7 cellular contexts compared by ENCODE assay signal in the genomic region with DNA sequence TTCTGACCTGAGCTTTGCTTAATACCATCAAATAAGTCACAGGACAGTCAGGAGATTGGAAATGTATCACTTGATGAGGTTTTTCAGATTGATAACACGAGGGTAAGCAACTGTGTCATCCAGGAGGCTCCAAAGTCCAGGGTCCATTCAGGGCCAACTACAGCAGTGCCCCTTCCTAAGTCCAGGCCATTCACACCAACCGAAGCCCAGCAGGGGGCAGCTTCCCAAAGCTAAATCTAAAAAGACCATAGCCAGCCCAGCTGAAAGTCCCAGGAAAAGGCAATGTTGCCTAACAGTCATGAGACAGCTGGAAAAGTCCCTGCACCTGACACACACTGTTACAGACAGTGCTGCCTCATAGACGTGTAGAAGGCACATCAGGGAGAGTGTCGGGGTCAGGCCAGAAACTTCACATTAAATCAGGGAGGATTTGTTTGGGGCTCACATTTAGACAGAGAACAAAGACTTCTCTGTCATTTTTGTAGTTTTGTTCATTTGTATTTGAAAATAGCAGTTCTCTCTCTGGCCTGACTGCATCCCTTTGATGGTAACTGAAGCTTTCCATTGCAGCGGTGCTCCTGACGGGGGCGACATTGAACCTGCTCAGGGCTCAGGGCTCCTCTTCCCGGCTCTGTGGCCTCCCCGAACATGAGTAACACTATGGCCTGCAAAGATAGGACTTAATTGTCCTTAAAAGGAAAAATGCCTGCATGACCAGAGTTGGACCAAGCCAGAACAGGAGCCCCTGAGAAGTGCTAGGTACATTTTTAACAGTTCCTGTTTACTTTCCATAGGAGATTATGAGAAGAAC.
A peak's percentile ranks its signal among the peaks of the same experiment; 100 is the strongest.
DNase-seq lines count a peak whose midpoint lies in the region; TF ChIP-seq lines count a peak whose summit lies in the region.

No MANE protein-coding gene starts in this region.

- DNase-seq in HCEC 1CT (peak; percentile 66), NAMALWA (ENCODE audit: low spot score) (peak; percentile 47), esophagus muscularis mucosa (ENCODE audit: extremely low spot score) (no peak), thyroid gland (peak; percentile 37 to 44)
- DNase-seq in activated CD4-positive, alpha-beta T cell treated with anti-CD3 and anti-CD28 coated beads, Interleukin-2, amount 10 ng/mL, durations not matched to agents 24 days and 14 days, result peak; percentile 82

- no peak overlapping the region for H3K4me3 ChIP-seq in GM12875 (ENCODE audit: low read depth, low read length)
- no peak overlapping the region for H3K4me3 ChIP-seq in esophagus muscularis mucosa
- H3K4me3 ChIP-seq in muscle layer of duodenum (ENCODE audit: low read depth in 1 of 2, low read length in 2 of 2), result no peak overlapping the region
- no peak overlapping the region for H3K4me3 ChIP-seq in thyroid gland (replicated peaks in 1 of 3)

- H3K9me3 ChIP-seq in esophagus muscularis mucosa, result no peaks in the 10 kb centered on the region
- H3K9me3 ChIP-seq in muscle layer of duodenum (ENCODE audit: control insufficient read depth in 1 of 2, low read length in 2 of 2), result no peaks in the 10 kb centered on the region
- no peaks in the 10 kb centered on the region for H3K9me3 ChIP-seq in thyroid gland

- 50% methylated on average over 9 of the region's 9 CpGs for WGBS in esophagus muscularis mucosa
- 37 to 48% methylated on average over 9 of the region's 9 CpGs for WGBS in thyroid gland, 2 donors

- TF ChIP-seq CTCF in GM12875 (IDR thresholded peaks at IDR 0.05; ENCODE audit: borderline replicate concordance, insufficient read depth, low read depth, low read length) (peak; percentile 77), esophagus muscularis mucosa (IDR thresholded peaks at IDR 0.05) (peak; percentile 50 to 60 (median 56)), thyroid gland (IDR thresholded peaks at IDR 0.05) (peak in 3 of 6 experiments; percentile 18 to 34 (median 21))

- no peaks in the 10 kb centered on the region for H3K36me3 Mint-ChIP-seq in activated CD4-positive, alpha-beta T cell treated with anti-CD3 and anti-CD28 coated beads, Interleukin-2, amount 10 ng/mL, durations not matched to agents 24 days and 14 days (ENCODE audit: low read depth)

- H3K36me3 ChIP-seq in esophagus muscularis mucosa (no peaks in the 10 kb centered on the region), muscle layer of duodenum (ENCODE audit: control insufficient read depth in 1 of 2, insufficient read depth in 2 of 2, low read length in 2 of 2) (no peaks in the 10 kb centered on the region), thyroid gland (no peaks in the 10 kb centered on the region)

- no peak for TF ChIP-seq EP300 in esophagus muscularis mucosa (IDR thresholded peaks at IDR 0.05)

- intact Hi-C loops in activated CD4-positive, alpha-beta T cell treated with anti-CD3 and anti-CD28 coated beads, Interleukin-2, amount 10 ng/mL, durations not matched to agents 24 days and 14 days (cut with micrococcal nuclease), result loop anchor here (1.0 to 10.0 kb wide), 4 partner anchors 200 to 730 kb away; a partner anchor contains a TSS
- intact Hi-C loops in esophagus muscularis mucosa (cut with DNase I) (loop anchor here (1.0 to 5.0 kb wide), 2 partner anchors 198 to 619 kb away; a partner anchor contains a TSS), thyroid gland (cut with DNase I) (loop anchor here (5.0 kb wide), 1 partner anchor 623 kb away; no protein-coding TSS in a partner anchor)

- no peak overlapping the region for H3K4me3 Mint-ChIP-seq in activated CD4-positive, alpha-beta T cell treated with anti-CD3 and anti-CD28 coated beads, Interleukin-2, amount 10 ng/mL, durations not matched to agents 24 days and 14 days

- peaks cover 4% of the 10 kb centered on the region for H3K27me3 Mint-ChIP-seq in activated CD4-positive, alpha-beta T cell treated with anti-CD3 and anti-CD28 coated beads, Interleukin-2, amount 10 ng/mL, durations not matched to agents 24 days and 14 days

- H3K9me3 Mint-ChIP-seq in activated CD4-positive, alpha-beta T cell treated with anti-CD3 and anti-CD28 coated beads, Interleukin-2, amount 10 ng/mL, durations not matched to agents 24 days and 14 days, result peaks cover 7% of the 10 kb centered on the region

- H3K27me3 ChIP-seq in esophagus muscularis mucosa (no peaks in the 10 kb centered on the region), muscle layer of duodenum (ENCODE audit: low read depth, low read length) (no peaks in the 10 kb centered on the region), thyroid gland (no peaks in the 10 kb centered on the region)

- no peak overlapping the region for H3K27ac Mint-ChIP-seq in activated CD4-positive, alpha-beta T cell treated with anti-CD3 and anti-CD28 coated beads, Interleukin-2, amount 10 ng/mL, durations not matched to agents 24 days and 14 days

- no peak for TF ChIP-seq POLR2A in esophagus muscularis mucosa (IDR thresholded peaks at IDR 0.05; ENCODE audit: low read depth)
- TF ChIP-seq POLR2A in thyroid gland (IDR thresholded peaks at IDR 0.05), result no peak

- H3K4me1 ChIP-seq in esophagus muscularis mucosa (peaks cover 8 to 44% (median 35%) of the 10 kb centered on the region in 4 donors), muscle layer of duodenum (ENCODE audit: control insufficient read depth in 1 of 2, insufficient read depth in 2 of 2, low read length in 2 of 2) (peaks cover 4 to 18% of the 10 kb centered on the region in 2 donors), thyroid gland (peaks cover 0 to 6% of the 10 kb centered on the region in 2 donors)

- peaks cover 6% of the 10 kb centered on the region for H3K4me1 Mint-ChIP-seq in activated CD4-positive, alpha-beta T cell treated with anti-CD3 and anti-CD28 coated beads, Interleukin-2, amount 10 ng/mL, durations not matched to agents 24 days and 14 days

- H3K27ac ChIP-seq in esophagus muscularis mucosa (replicated peaks in 1 of 4) (peak overlapping the region; percentile 3 to 46 (median 25)), muscle layer of duodenum (ENCODE audit: low read length) (peak overlapping the region; percentile 53), thyroid gland (no peak overlapping the region)

Comparison
In these comparisons a context has a peak if more than half of its experiments do, and no peak if none do; other contexts are left out.
1. H3K27ac ChIP-seq: peak in esophagus muscularis mucosa (4 of 4) and muscle layer of duodenum (single experiment); none in thyroid gland (0 of 3).